ENCODE assay signal across 15 cellular contexts in the genomic region with DNA sequence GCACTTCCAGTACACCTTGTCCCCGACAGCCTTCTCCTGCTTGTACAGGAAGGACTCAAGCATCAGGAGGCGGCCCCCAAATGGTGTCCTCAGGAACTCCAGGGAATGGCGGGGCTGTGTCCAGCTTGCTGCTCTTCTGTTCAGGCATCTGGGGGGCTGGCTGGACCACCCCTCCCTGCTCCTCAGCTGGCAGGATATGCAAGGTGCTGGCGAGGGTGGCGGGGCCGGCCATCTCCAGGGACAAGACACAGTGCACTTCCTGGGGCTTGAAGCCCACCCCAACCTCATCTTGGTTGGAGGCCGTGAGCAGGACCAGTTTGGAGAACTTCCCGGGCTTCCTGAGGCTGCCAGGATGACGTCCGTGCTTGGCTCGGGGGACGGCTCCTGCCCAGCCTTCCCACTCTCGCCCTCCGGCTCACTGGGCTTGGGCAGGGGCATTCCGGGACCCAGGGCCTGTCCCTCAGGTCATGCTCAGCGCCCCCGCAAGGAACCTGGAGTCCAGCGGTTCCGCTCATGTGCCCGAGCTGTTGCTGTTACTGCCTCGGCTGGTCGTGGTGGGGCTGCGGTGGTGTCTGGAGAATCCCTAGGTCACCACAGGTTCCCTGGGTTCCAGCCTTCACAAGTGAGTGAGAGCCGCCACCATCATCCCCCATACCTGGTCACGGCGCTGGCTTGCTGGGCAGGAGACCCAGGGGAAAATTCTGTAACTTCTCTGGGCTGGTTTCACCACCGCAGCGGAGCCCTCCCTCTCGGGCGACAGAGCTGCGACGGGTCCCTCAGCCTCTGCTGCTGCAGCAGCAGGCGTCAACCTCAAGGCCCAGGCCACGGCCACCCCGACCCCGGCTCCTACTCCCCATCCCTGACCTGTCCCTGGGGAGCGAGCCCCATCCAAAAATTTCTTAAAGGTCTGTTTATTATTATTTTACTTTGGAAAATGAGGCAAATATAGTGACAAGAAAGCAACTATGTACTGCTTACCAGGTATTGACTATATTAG.
"Had no signal": no experiment of that assay in that cellular context is flagged by ENCODE, and none has a peak within 500 bp of the region (broad histone marks: within the 10 kb centered on the region; RNA-seq: fewer than 3 reads in every experiment).

No MANE protein-coding gene starts in this region.

- H3K4me1 ChIP-seq: heart left ventricle, left lung, lower lobe of right lung, pancreas, tibial artery had no signal

- H3K4me3 ChIP-seq: dorsolateral prefrontal cortex, heart left ventricle, left lung, lower lobe of right lung, pancreas, tibial artery had no signal

- H3K27me3 ChIP-seq: dorsolateral prefrontal cortex, heart left ventricle, left lung, pancreas, tibial artery had no signal

- H3K36me3 ChIP-seq: heart left ventricle, left lung, lower lobe of right lung, pancreas, tibial artery had no signal

- H3K27ac ChIP-seq: dorsolateral prefrontal cortex, heart left ventricle, left lung, lower lobe of right lung, pancreas, tibial artery had no signal

- ATAC-seq: left lung; natural killer cell; pancreas; stimulated activated memory B cell treated with anti-CD40 and anti-IgM and Interleukin-4, amounts not matched to agents 10 μg/mL and 1 μg/mL and 100 μg/mL, for 72 hours had no signal

- DNase-seq: cortex of kidney; dorsolateral prefrontal cortex; effector CD8-positive, alpha-beta T cell; heart left ventricle; hippocampal formation; lower lobe of right lung; natural killer cell; nucleus accumbens; small intestine; stimulated activated CD4-positive, alpha-beta T cell treated with anti-CD3 and anti-CD28 coated beads, Interleukin-4, amount 100 ng/mL, for 1 hour; stimulated activated CD8-positive, alpha-beta memory T cell treated with anti-CD3 and anti-CD28 coated beads, Interleukin-4, amount 100 ng/mL, for 48 hours had no signal

- H3K9me3 ChIP-seq: heart left ventricle, lower lobe of right lung, pancreas, tibial artery had no signal
